Comparison of ENCODE assay signal across 1 cellular context in the genomic region with DNA sequence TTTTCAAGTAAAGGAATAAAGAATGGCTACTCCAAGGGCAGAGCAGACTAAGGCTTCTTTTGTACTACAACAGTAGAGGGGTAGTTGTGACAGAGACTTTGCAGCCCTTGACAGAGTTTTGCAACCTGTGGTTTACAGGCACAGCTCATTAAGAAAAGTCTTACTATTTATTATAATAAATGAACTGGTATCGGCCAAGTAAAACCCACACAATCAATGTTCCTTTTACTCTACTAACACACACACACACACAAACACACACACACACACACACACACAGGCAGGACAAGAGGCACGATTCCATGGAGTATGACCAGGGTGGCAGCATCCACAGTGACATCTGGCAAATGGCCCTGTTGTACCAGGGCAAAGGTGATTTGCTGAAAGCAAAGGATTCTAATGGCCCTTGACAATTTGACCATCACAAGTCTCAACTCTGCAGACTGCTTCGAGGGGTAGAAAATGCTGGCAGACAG.
TF ChIP-seq lines count a peak whose summit lies in the region.

No MANE protein-coding gene starts in this region.

TF ChIP-seq in GM12878, 131 proteins besides CTCF, POLR2A, EP300 and RAD21:
- TF ChIP-seq, protein P1, sequence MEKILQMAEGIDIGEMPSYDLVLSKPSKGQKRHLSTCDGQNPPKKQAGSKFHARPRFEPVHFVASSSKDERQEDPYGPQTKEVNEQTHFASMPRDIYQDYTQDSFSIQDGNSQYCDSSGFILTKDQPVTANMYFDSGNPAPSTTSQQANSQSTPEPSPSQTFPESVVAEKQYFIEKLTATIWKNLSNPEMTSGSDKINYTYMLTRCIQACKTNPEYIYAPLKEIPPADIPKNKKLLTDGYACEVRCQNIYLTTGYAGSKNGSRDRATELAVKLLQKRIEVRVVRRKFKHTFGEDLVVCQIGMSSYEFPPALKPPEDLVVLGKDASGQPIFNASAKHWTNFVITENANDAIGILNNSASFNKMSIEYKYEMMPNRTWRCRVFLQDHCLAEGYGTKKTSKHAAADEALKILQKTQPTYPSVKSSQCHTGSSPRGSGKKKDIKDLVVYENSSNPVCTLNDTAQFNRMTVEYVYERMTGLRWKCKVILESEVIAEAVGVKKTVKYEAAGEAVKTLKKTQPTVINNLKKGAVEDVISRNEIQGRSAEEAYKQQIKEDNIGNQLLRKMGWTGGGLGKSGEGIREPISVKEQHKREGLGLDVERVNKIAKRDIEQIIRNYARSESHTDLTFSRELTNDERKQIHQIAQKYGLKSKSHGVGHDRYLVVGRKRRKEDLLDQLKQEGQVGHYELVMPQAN (conservative IDR thresholded peaks at IDR 0.05): no peak
- TF ChIP-seq SRF (IDR thresholded peaks at IDR 0.05; ENCODE audit: low read depth in 2 of 2, low read length in 2 of 2): no peak
- no peak for TF ChIP-seq SMAD5 (IDR thresholded peaks at IDR 0.05; ENCODE audit: low read depth)
- TF ChIP-seq, protein P2, sequence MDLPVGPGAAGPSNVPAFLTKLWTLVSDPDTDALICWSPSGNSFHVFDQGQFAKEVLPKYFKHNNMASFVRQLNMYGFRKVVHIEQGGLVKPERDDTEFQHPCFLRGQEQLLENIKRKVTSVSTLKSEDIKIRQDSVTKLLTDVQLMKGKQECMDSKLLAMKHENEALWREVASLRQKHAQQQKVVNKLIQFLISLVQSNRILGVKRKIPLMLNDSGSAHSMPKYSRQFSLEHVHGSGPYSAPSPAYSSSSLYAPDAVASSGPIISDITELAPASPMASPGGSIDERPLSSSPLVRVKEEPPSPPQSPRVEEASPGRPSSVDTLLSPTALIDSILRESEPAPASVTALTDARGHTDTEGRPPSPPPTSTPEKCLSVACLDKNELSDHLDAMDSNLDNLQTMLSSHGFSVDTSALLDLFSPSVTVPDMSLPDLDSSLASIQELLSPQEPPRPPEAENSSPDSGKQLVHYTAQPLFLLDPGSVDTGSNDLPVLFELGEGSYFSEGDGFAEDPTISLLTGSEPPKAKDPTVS (IDR thresholded peaks at IDR 0.05; ENCODE audit: low read depth, low read length): no peak
- TF ChIP-seq SP1 (IDR thresholded peaks at IDR 0.05; ENCODE audit: low read depth, low read length): no peak
- no peak for TF ChIP-seq EED (IDR thresholded peaks at IDR 0.05; ENCODE audit: low read depth)
- no peak for TF ChIP-seq NR2F1 (conservative IDR thresholded peaks at IDR 0.05)
- TF ChIP-seq, protein P3, sequence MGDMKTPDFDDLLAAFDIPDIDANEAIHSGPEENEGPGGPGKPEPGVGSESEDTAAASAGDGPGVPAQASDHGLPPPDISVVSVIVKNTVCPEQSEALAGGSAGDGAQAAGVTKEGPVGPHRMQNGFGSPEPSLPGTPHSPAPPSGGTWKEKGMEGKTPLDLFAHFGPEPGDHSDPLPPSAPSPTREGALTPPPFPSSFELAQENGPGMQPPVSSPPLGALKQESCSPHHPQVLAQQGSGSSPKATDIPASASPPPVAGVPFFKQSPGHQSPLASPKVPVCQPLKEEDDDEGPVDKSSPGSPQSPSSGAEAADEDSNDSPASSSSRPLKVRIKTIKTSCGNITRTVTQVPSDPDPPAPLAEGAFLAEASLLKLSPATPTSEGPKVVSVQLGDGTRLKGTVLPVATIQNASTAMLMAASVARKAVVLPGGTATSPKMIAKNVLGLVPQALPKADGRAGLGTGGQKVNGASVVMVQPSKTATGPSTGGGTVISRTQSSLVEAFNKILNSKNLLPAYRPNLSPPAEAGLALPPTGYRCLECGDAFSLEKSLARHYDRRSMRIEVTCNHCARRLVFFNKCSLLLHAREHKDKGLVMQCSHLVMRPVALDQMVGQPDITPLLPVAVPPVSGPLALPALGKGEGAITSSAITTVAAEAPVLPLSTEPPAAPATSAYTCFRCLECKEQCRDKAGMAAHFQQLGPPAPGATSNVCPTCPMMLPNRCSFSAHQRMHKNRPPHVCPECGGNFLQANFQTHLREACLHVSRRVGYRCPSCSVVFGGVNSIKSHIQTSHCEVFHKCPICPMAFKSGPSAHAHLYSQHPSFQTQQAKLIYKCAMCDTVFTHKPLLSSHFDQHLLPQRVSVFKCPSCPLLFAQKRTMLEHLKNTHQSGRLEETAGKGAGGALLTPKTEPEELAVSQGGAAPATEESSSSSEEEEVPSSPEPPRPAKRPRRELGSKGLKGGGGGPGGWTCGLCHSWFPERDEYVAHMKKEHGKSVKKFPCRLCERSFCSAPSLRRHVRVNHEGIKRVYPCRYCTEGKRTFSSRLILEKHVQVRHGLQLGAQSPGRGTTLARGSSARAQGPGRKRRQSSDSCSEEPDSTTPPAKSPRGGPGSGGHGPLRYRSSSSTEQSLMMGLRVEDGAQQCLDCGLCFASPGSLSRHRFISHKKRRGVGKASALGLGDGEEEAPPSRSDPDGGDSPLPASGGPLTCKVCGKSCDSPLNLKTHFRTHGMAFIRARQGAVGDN (IDR thresholded peaks at IDR 0.05): no peak
- no peak for TF ChIP-seq IKZF1 (conservative IDR thresholded peaks at IDR 0.05)
- TF ChIP-seq PML (IDR thresholded peaks at IDR 0.05; ENCODE audit: low read length): no peak
- no peak for TF ChIP-seq NFIC (IDR thresholded peaks at IDR 0.05; ENCODE audit: low read depth, low read length)
- TF ChIP-seq, protein P4, sequence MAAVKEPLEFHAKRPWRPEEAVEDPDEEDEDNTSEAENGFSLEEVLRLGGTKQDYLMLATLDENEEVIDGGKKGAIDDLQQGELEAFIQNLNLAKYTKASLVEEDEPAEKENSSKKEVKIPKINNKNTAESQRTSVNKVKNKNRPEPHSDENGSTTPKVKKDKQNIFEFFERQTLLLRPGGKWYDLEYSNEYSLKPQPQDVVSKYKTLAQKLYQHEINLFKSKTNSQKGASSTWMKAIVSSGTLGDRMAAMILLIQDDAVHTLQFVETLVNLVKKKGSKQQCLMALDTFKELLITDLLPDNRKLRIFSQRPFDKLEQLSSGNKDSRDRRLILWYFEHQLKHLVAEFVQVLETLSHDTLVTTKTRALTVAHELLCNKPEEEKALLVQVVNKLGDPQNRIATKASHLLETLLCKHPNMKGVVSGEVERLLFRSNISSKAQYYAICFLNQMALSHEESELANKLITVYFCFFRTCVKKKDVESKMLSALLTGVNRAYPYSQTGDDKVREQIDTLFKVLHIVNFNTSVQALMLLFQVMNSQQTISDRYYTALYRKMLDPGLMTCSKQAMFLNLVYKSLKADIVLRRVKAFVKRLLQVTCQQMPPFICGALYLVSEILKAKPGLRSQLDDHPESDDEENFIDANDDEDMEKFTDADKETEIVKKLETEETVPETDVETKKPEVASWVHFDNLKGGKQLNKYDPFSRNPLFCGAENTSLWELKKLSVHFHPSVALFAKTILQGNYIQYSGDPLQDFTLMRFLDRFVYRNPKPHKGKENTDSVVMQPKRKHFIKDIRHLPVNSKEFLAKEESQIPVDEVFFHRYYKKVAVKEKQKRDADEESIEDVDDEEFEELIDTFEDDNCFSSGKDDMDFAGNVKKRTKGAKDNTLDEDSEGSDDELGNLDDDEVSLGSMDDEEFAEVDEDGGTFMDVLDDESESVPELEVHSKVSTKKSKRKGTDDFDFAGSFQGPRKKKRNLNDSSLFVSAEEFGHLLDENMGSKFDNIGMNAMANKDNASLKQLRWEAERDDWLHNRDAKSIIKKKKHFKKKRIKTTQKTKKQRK (IDR thresholded peaks at IDR 0.05; ENCODE audit: low read depth, low read length): no peak
- TF ChIP-seq, protein P5, sequence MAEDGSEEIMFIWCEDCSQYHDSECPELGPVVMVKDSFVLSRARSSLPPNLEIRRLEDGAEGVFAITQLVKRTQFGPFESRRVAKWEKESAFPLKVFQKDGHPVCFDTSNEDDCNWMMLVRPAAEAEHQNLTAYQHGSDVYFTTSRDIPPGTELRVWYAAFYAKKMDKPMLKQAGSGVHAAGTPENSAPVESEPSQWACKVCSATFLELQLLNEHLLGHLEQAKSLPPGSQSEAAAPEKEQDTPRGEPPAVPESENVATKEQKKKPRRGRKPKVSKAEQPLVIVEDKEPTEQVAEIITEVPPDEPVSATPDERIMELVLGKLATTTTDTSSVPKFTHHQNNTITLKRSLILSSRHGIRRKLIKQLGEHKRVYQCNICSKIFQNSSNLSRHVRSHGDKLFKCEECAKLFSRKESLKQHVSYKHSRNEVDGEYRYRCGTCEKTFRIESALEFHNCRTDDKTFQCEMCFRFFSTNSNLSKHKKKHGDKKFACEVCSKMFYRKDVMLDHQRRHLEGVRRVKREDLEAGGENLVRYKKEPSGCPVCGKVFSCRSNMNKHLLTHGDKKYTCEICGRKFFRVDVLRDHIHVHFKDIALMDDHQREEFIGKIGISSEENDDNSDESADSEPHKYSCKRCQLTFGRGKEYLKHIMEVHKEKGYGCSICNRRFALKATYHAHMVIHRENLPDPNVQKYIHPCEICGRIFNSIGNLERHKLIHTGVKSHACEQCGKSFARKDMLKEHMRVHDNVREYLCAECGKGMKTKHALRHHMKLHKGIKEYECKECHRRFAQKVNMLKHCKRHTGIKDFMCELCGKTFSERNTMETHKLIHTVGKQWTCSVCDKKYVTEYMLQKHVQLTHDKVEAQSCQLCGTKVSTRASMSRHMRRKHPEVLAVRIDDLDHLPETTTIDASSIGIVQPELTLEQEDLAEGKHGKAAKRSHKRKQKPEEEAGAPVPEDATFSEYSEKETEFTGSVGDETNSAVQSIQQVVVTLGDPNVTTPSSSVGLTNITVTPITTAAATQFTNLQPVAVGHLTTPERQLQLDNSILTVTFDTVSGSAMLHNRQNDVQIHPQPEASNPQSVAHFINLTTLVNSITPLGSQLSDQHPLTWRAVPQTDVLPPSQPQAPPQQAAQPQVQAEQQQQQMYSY (CRISPR knock-in tag; IDR thresholded peaks at IDR 0.05): no peak
- TF ChIP-seq ZNF274 (IDR thresholded peaks at IDR 0.05; ENCODE audit: insufficient read depth, insufficient read length): no peak
- no peak for TF ChIP-seq ZNF207 (IDR thresholded peaks at IDR 0.05; ENCODE audit: borderline replicate concordance)
- TF ChIP-seq, protein P6, sequence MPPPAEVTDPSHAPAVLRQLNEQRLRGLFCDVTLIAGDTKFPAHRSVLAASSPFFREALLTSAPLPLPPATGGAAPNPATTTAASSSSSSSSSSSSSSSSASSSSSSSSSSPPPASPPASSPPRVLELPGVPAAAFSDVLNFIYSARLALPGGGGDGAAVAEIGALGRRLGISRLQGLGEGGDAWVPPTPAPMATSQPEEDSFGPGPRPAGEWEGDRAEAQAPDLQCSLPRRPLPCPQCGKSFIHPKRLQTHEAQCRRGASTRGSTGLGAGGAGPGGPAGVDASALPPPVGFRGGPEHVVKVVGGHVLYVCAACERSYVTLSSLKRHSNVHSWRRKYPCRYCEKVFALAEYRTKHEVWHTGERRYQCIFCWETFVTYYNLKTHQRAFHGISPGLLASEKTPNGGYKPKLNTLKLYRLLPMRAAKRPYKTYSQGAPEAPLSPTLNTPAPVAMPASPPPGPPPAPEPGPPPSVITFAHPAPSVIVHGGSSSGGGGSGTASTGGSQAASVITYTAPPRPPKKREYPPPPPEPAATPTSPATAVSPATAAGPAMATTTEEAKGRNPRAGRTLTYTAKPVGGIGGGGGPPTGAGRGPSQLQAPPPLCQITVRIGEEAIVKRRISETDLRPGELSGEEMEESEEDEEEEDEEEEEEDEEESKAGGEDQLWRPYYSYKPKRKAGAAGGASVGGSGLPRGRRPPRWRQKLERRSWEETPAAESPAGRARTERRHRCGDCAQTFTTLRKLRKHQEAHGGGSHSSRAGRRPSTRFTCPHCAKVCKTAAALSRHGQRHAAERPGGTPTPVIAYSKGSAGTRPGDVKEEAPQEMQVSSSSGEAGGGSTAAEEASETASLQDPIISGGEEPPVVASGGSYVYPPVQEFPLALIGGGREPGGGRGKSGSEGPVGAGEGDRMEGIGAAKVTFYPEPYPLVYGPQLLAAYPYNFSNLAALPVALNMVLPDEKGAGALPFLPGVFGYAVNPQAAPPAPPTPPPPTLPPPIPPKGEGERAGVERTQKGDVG (CRISPR knock-in tag; IDR thresholded peaks at IDR 0.05): no peak
- TF ChIP-seq, protein P7, sequence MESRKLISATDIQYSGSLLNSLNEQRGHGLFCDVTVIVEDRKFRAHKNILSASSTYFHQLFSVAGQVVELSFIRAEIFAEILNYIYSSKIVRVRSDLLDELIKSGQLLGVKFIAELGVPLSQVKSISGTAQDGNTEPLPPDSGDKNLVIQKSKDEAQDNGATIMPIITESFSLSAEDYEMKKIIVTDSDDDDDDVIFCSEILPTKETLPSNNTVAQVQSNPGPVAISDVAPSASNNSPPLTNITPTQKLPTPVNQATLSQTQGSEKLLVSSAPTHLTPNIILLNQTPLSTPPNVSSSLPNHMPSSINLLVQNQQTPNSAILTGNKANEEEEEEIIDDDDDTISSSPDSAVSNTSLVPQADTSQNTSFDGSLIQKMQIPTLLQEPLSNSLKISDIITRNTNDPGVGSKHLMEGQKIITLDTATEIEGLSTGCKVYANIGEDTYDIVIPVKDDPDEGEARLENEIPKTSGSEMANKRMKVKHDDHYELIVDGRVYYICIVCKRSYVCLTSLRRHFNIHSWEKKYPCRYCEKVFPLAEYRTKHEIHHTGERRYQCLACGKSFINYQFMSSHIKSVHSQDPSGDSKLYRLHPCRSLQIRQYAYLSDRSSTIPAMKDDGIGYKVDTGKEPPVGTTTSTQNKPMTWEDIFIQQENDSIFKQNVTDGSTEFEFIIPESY (IDR thresholded peaks at IDR 0.05): no peak
